ENCODE assay signal across 8 cellular contexts in the genomic region with DNA sequence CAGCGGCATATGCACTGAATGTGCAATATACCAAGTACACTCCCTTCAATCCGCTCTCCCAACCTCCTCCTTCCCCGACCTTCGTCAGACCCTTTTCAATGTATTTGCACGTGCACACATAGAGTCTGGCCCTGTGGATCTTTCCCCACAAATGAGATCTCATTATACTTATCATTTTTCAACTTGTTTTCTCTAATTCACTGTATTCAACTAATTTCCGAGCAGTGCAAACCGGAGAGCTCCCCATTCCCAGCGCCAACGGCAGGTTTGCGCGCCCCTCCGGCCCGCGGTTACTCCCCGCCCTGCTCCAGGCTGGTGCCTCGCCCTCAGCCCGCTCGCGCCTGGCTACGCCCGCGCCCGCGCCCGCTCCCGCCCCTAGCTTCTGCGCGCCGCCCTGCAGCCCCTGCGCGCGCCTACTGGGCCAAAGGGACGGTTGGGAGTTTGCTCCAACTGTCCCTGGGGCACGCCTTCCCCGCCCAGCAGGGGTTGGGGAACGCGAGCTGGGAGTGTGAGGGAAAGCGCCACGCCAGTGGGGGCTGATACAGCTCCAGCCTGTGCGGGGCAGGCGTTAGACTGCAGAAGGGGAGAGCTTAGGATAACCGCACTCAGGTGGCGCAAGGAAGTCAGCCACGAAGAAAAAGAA. TPM values are rescaled to one million over a fixed set of nuclear protein-coding genes. Genes with fewer than 3 reads are reported as not detected.
DNase-seq lines count a peak whose midpoint lies in the region; ATAC-seq and TF ChIP-seq lines count a peak whose summit lies in the region.

No MANE protein-coding gene starts in this region.

- peaks cover 13% of the 10 kb centered on the region for H3K4me1 ChIP-seq in hepatocyte (ENCODE audit: insufficient read depth)

- peak overlapping the region; percentile 98 for H3K4me2 ChIP-seq in hepatocyte

- DNase-seq in Right ventricle myocardium inferior (ENCODE audit: missing footprints) (peak; percentile 65), cardiac septum (ENCODE audit: low spot score) (no peak), NCI-H460 (ENCODE audit: extremely low read depth, low read depth) (peak; percentile 75), hepatocyte (ENCODE audit: low spot score) (peak; percentile 80), dedifferentiated amniotic fluid mesenchymal stem cell (ENCODE audit: extremely low spot score) (no peak), NOMO-1 treated with dmso at 0.1 percent for 144 hours (lab: John Stamatoyannopoulos, UW; ENCODE audit: unreplicated experiment) (no peak)
- DNase-seq in activated naive CD4-positive, alpha-beta T cell treated with anti-CD3 and anti-CD28 coated beads, Interleukin-2, amount 10 ng/mL, durations not matched to agents 7 days and 5 days, result peak; percentile 42

- no peaks in the 10 kb centered on the region for H3K36me3 Mint-ChIP-seq in activated naive CD4-positive, alpha-beta T cell treated with anti-CD3 and anti-CD28 coated beads, Interleukin-2, amount 10 ng/mL, durations not matched to agents 7 days and 5 days

- H3K9me2 ChIP-seq in hepatocyte (replicated peaks; ENCODE audit: insufficient read depth), result no peaks in the 10 kb centered on the region

- peaks cover 78% of the 10 kb centered on the region for H3K27me3 ChIP-seq in hepatocyte

- ATAC-seq in Right ventricle myocardium inferior, result peak; percentile 45

- no peak overlapping the region for H3K27ac ChIP-seq in hepatocyte
- H3K27ac ChIP-seq in skin epidermis, result no peak overlapping the region

- WGBS in hepatocyte (ENCODE audit: low lambda C conversion rate, missing lambda C conversion rate), result under 1% methylated on average over 33 of the region's 44 CpGs

- no peaks in the 10 kb centered on the region for H3K9me3 ChIP-seq in hepatocyte (ENCODE audit: low read depth)

- no peaks in the 10 kb centered on the region for H3K9me3 Mint-ChIP-seq in activated naive CD4-positive, alpha-beta T cell treated with anti-CD3 and anti-CD28 coated beads, Interleukin-2, amount 10 ng/mL, durations not matched to agents 7 days and 5 days

- TF ChIP-seq CTCF in hepatocyte (IDR thresholded peaks at IDR 0.05; ENCODE audit: poor library complexity), result peak; percentile 23

- H3K4me3 ChIP-seq in hepatocyte (peak overlapping the region; percentile 44), skin epidermis (peak overlapping the region in 6 of 7 experiments; percentile 13 to 36 (median 14))

- no peaks in the 10 kb centered on the region for H3K79me2 ChIP-seq in hepatocyte

- H4K20me1 ChIP-seq in hepatocyte (ENCODE audit: insufficient read depth, poor library complexity, severe bottlenecking), result no peaks in the 10 kb centered on the region

- H3K36me3 ChIP-seq in hepatocyte (replicated peaks; ENCODE audit: insufficient read depth, low read depth), result no peaks in the 10 kb centered on the region

- H3K27ac Mint-ChIP-seq in activated naive CD4-positive, alpha-beta T cell treated with anti-CD3 and anti-CD28 coated beads, Interleukin-2, amount 10 ng/mL, durations not matched to agents 7 days and 5 days, result no peak overlapping the region

- peak overlapping the region; percentile 57 for H3K4me3 Mint-ChIP-seq in activated naive CD4-positive, alpha-beta T cell treated with anti-CD3 and anti-CD28 coated beads, Interleukin-2, amount 10 ng/mL, durations not matched to agents 7 days and 5 days

- H2AFZ ChIP-seq in hepatocyte, result peak overlapping the region; percentile 55

- peaks cover 84% of the 10 kb centered on the region for H3K27me3 Mint-ChIP-seq in activated naive CD4-positive, alpha-beta T cell treated with anti-CD3 and anti-CD28 coated beads, Interleukin-2, amount 10 ng/mL, durations not matched to agents 7 days and 5 days

- intact Hi-C loops in Right ventricle myocardium inferior (cut with DNase I) (loop anchor here (5.0 kb wide), 1 partner anchor 46 kb away; no protein-coding TSS in a partner anchor), cardiac septum (cut with DNase I) (loop anchor here (10.0 kb wide), 3 partner anchors 129 to 1999 kb away; partner anchors contain the start of genes DHX29, GPBP1, MTREX and SLC38A9)

- H3K4me1 Mint-ChIP-seq in activated naive CD4-positive, alpha-beta T cell treated with anti-CD3 and anti-CD28 coated beads, Interleukin-2, amount 10 ng/mL, durations not matched to agents 7 days and 5 days, result peaks cover 47% of the 10 kb centered on the region

- CTCF ChIA-PET in activated naive CD4-positive, alpha-beta T cell treated with anti-CD3 and anti-CD28 coated beads, Interleukin-2, amount 10 ng/mL, durations not matched to agents 7 days and 5 days (lab: Charles Lee), result interaction anchor here (0.6 to 2.0 kb wide), 5 partner anchors 9 to 55 kb away, joined by 3 to 6 read pairs (median 4); partner anchors contain the start of gene MCIDAS

RNA-seq across cellular contexts. Expression of gene CDC20B, which starts 3.3 kb away (rescaled TPM):
- total RNA-seq in Right ventricle myocardium inferior (not detected), cardiac septum (not detected), hepatocyte (0.28 and 0.30 TPM in 2 replicates)
- total RNA-seq in NCI-H460 (2014; rRNA removed; shearing (Covaris generic)), result not detected in 2 replicates
- polyA plus RNA-seq in NCI-H460 (2014; cell fraction: nucleus; rRNA removed), result 0.06 TPM in 1 of 2 replicates, not detected in the other
- polyA plus RNA-seq in hepatocyte, result 0.12 TPM in 1 of 2 replicates, not detected in the other

RNA-seq across cellular contexts. Expression of gene GPX8, which starts 16.3 kb away (rescaled TPM):
- total RNA-seq in Right ventricle myocardium inferior (7.4 TPM), cardiac septum (7.4 TPM), hepatocyte (178 and 196 TPM in 2 replicates)
- 61.1 and 65.0 TPM in 2 replicates for total RNA-seq in NCI-H460 (2014; rRNA removed; shearing (Covaris generic))
- polyA plus RNA-seq in NCI-H460 (2014; cell fraction: nucleus; rRNA removed), result 67.7 and 70.6 TPM in 2 replicates
- polyA plus RNA-seq in hepatocyte, result 134 and 143 TPM in 2 replicates

RNA-seq across cellular contexts. Expression of gene MCIDAS, which starts 50.8 kb away (rescaled TPM):
- total RNA-seq in Right ventricle myocardium inferior (not detected), cardiac septum (not detected), hepatocyte (not detected in 2 replicates)
- total RNA-seq in NCI-H460 (2014; rRNA removed; shearing (Covaris generic)), result 3.1 and 3.6 TPM in 2 replicates
- 6.0 and 11.6 TPM in 2 replicates for polyA plus RNA-seq in NCI-H460 (2014; cell fraction: nucleus; rRNA removed)
- polyA plus RNA-seq in hepatocyte, result 0.08 TPM in 1 of 2 replicates, not detected in the other

RNA-seq across cellular contexts. Expression of gene CCNO, which starts 57.1 kb away (rescaled TPM):
- not detected for total RNA-seq in Right ventricle myocardium inferior
- 0.22 TPM for total RNA-seq in cardiac septum
- 8.0 and 8.5 TPM in 2 replicates for total RNA-seq in NCI-H460 (2014; rRNA removed; shearing (Covaris generic))
- 18.6 and 20.3 TPM in 2 replicates for polyA plus RNA-seq in NCI-H460 (2014; cell fraction: nucleus; rRNA removed)
- total RNA-seq in hepatocyte, result 0.12 and 0.13 TPM in 2 replicates
- polyA plus RNA-seq in hepatocyte, result 0.97 and 2.5 TPM in 2 replicates

Comparison
In these comparisons a context has a peak if more than half of its experiments do, and no peak if none do; other contexts are left out.
1. DNase-seq: peak in Right ventricle myocardium inferior (single experiment), NCI-H460 (single experiment), activated naive CD4-positive, alpha-beta T cell treated with anti-CD3 and anti-CD28 coated beads, Interleukin-2, amount 10 ng/mL, durations not matched to agents 7 days and 5 days (single experiment) and hepatocyte (single experiment); none in cardiac septum (single experiment), dedifferentiated amniotic fluid mesenchymal stem cell (single experiment) and NOMO-1 treated with dmso at 0.1 percent for 144 hours (single experiment).